In genomic region chr16:20906871-20907255, GRCh38 we compare ENCODE assay signal across 14 cellular contexts. TPM values are rescaled to one million over a fixed set of nuclear protein-coding genes. Genes with fewer than 3 reads are reported as not detected.
A peak's percentile ranks its signal among the peaks of the same experiment; 100 is the strongest.
DNase-seq lines count a peak whose midpoint lies in the region; ATAC-seq and TF ChIP-seq lines count a peak whose summit lies in the region.
"Had no signal": no experiment of that assay in that cellular context is flagged by ENCODE, and none has a peak within 500 bp of the region (broad histone marks: within the 10 kb centered on the region; RNA-seq: fewer than 3 reads in every experiment).

No MANE protein-coding gene starts in this region.

- no peak for DNase-seq in HFFc6
- DNase-seq in brain microvascular endothelial cell = no peak
- no peak for DNase-seq in mesenchymal stem cell
- no peak for DNase-seq in GM19240 (ENCODE audit: insufficient read length, low spot score)
- DNase-seq: activated CD4-positive, alpha-beta T cell treated with anti-CD3 and anti-CD28 coated beads, Interleukin-2, amount 50 U/mL, for 48 hours; CD4-positive, alpha-beta T cell; effector memory CD8-positive, alpha-beta T cell; GDM1; T-helper 2 cell had no signal

- H3K36me3 Mint-ChIP-seq in HFFc6 (ENCODE audit: low read depth) = peaks cover 9% of the 10 kb centered on the region

- H3K4me3 ChIP-seq in brain microvascular endothelial cell (ENCODE audit: low read depth, low read length) (no peak overlapping the region), mesenchymal stem cell (ENCODE audit: insufficient read depth in 1 of 2, low read depth in 1 of 2, low read length in 2 of 2) (peak overlapping the region in 1 of 2 experiments; percentile 45), subcutaneous abdominal adipose tissue (ENCODE audit: low read depth in 1 of 5, low read length in 5 of 5) (peak overlapping the region in 2 of 5 donors; percentile 10 to 20)

- H3K27ac ChIP-seq in brain microvascular endothelial cell = peak overlapping the region; percentile 63
- peak overlapping the region; percentile 96 for H3K27ac ChIP-seq in mesenchymal stem cell (ENCODE audit: low read length, poor library complexity, severe bottlenecking)
- H3K27ac ChIP-seq in subcutaneous abdominal adipose tissue (ENCODE audit: low read depth, low read length) = peak overlapping the region; percentile 97

- H2AFZ ChIP-seq in mesenchymal stem cell (ENCODE audit: low read depth, low read length) = no peak overlapping the region
- H2AFZ ChIP-seq: parathyroid adenoma had no signal

- H2AK5ac ChIP-seq in mesenchymal stem cell (ENCODE audit: low read length, severe bottlenecking) = peak overlapping the region; percentile 92

- H2BK12ac ChIP-seq in mesenchymal stem cell (ENCODE audit: low read length in 2 of 2) = peak overlapping the region; percentile 37 to 44

- no peak overlapping the region for H3K4ac ChIP-seq in mesenchymal stem cell (ENCODE audit: low read depth in 1 of 2, low read length in 2 of 2)

- H2BK15ac ChIP-seq in mesenchymal stem cell (ENCODE audit: low read depth, poor library complexity, severe bottlenecking) = no peak overlapping the region

- H3K79me1 ChIP-seq in mesenchymal stem cell (replicated peaks; ENCODE audit: low read length, poor library complexity, severe bottlenecking) = peaks cover 17% of the 10 kb centered on the region

- H2BK5ac ChIP-seq in mesenchymal stem cell (ENCODE audit: low read depth, low read length, poor library complexity, severe bottlenecking) = peak overlapping the region; percentile 79

- no peaks in the 10 kb centered on the region; the same call in 1 of the 2 replicates for H3K27me3 Mint-ChIP-seq in HFFc6 (ENCODE audit: insufficient read depth)
- H3K27me3 Mint-ChIP-seq: CD4-positive, alpha-beta T cell; effector memory CD8-positive, alpha-beta T cell; memory B cell had no signal

- peaks cover 99% of the 10 kb centered on the region for H3K4me1 Mint-ChIP-seq in HFFc6 (ENCODE audit: low read depth)

- no peak for TF ChIP-seq CTCF in HFFc6 (IDR thresholded peaks at IDR 0.05)
- TF ChIP-seq CTCF in brain microvascular endothelial cell (IDR thresholded peaks at IDR 0.05; ENCODE audit: low read depth, low read length, missing control alignments) = no peak

- H4K8ac ChIP-seq in mesenchymal stem cell (ENCODE audit: low read length) = peak overlapping the region; percentile 51

- 52% methylated on average over 3 of the region's 3 CpGs for WGBS in mesenchymal stem cell

- H3K14ac ChIP-seq in mesenchymal stem cell (ENCODE audit: low read length in 2 of 2) = no peak overlapping the region

- H3K4me1 ChIP-seq in mesenchymal stem cell (ENCODE audit: control insufficient read depth, insufficient read depth, low read depth, low read length) (peaks cover 10% of the 10 kb centered on the region), subcutaneous abdominal adipose tissue (ENCODE audit: control insufficient read depth in 5 of 5, insufficient read depth in 5 of 5, low read length in 5 of 5) (peaks cover 25 to 93% (median 89%) of the 10 kb centered on the region in 5 donors)

- peak overlapping the region in 1 of 2 experiments; percentile 56 for H3K23ac ChIP-seq in mesenchymal stem cell (ENCODE audit: low read length in 2 of 2)

- H3K36me3 ChIP-seq in brain microvascular endothelial cell (replicated peaks) (no peaks in the 10 kb centered on the region), mesenchymal stem cell (ENCODE audit: control insufficient read depth in 1 of 2, insufficient read depth in 2 of 2, low read depth in 1 of 2, low read length in 2 of 2) (peaks cover 0 to 6% of the 10 kb centered on the region in 2 experiments), subcutaneous abdominal adipose tissue (ENCODE audit: control insufficient read depth in 5 of 5, insufficient read depth in 5 of 5, low read length in 5 of 5) (no peaks in the 10 kb centered on the region)

- H3K4me3 Mint-ChIP-seq in HFFc6 = peak overlapping the region; percentile 67
- H3K4me3 Mint-ChIP-seq: CD4-positive, alpha-beta T cell; effector memory CD8-positive, alpha-beta T cell; memory B cell had no signal

- no peaks in the 10 kb centered on the region for H3K9me3 Mint-ChIP-seq in HFFc6
- H3K9me3 Mint-ChIP-seq: CD4-positive, alpha-beta T cell; effector memory CD8-positive, alpha-beta T cell; memory B cell had no signal

- H3K18ac ChIP-seq in mesenchymal stem cell (ENCODE audit: low read depth in 1 of 2, low read length in 2 of 2) = peak overlapping the region in 1 of 2 experiments; percentile 52

- H3K9me3 ChIP-seq in mesenchymal stem cell (ENCODE audit: control insufficient read depth, low read length) (no peaks in the 10 kb centered on the region), subcutaneous abdominal adipose tissue (ENCODE audit: control insufficient read depth in 5 of 5, low read length in 5 of 5) (no peaks in the 10 kb centered on the region)

- H3K4me2 ChIP-seq in mesenchymal stem cell (ENCODE audit: low read length, poor library complexity, severe bottlenecking) = peak overlapping the region; percentile 2

- in situ Hi-C loops in brain microvascular endothelial cell (cut with HindIII; ENCODE audit: low pct_ligation_motif_present, low sequenced_read_pairs) = no loop called here

- no peak overlapping the region for H4K91ac ChIP-seq in mesenchymal stem cell (ENCODE audit: low read length)

- H3K27me3 ChIP-seq in brain microvascular endothelial cell (replicated peaks) (no peaks in the 10 kb centered on the region), mesenchymal stem cell (ENCODE audit: control insufficient read depth in 1 of 2, insufficient read depth in 1 of 2, low read length in 2 of 2) (no peaks in the 10 kb centered on the region), subcutaneous abdominal adipose tissue (ENCODE audit: control insufficient read depth in 5 of 5, insufficient read depth in 4 of 5, low read length in 5 of 5) (no peaks in the 10 kb centered on the region)

- H3K9ac ChIP-seq in mesenchymal stem cell (ENCODE audit: low read length) (peak overlapping the region; percentile 86), subcutaneous abdominal adipose tissue (ENCODE audit: low read length in 5 of 5) (peak overlapping the region in 4 of 5 donors; percentile 4 to 64 (median 34))
- H3K9ac ChIP-seq: parathyroid adenoma had no signal

- peak overlapping the region; percentile 83 for H3K27ac Mint-ChIP-seq in HFFc6
- H3K27ac Mint-ChIP-seq: CD4-positive, alpha-beta T cell; memory B cell had no signal

- ATAC-seq in GM18907 (IDR thresholded peaks at IDR 0.05; ENCODE audit: unreplicated experiment) = no peak
- no peak for ATAC-seq in GM18868 (IDR thresholded peaks at IDR 0.05; ENCODE audit: unreplicated experiment)
- ATAC-seq: effector memory CD8-positive, alpha-beta T cell had no signal

- H2BK120ac ChIP-seq in mesenchymal stem cell (ENCODE audit: low read depth, low read length) = no peak overlapping the region

RNA-seq across cellular contexts. Expression of gene LYRM1, which starts 6.3 kb away (rescaled TPM):
- 10 to 100 TPM; 22.2 to 28.4 (median 25.8) TPM for total RNA-seq in HFFc6 (2021; fragmentation: NEBNext Ultra II Directional; extraction: Animal tissue kit (Norgen Biotek cat#: 25700))
- polyA plus RNA-seq in mesenchymal stem cell (2013, experiment 1 of 2) = 17.2 TPM
- polyA plus RNA-seq in mesenchymal stem cell (2013, experiment 2 of 2) = 14.6 TPM

RNA-seq across cellular contexts. Expression of gene DCUN1D3, which starts 6.7 kb away (rescaled TPM):
- 10 to 100 TPM; 29.2 to 41.0 (median 32.1) TPM for total RNA-seq in HFFc6 (2021; fragmentation: NEBNext Ultra II Directional; extraction: Animal tissue kit (Norgen Biotek cat#: 25700))
- 7.9 TPM for polyA plus RNA-seq in mesenchymal stem cell (2013, experiment 1 of 2)
- polyA plus RNA-seq in mesenchymal stem cell (2013, experiment 2 of 2) = 8.2 TPM
